Comparison of ENCODE assay signal across 8 cellular contexts in the genomic region with DNA sequence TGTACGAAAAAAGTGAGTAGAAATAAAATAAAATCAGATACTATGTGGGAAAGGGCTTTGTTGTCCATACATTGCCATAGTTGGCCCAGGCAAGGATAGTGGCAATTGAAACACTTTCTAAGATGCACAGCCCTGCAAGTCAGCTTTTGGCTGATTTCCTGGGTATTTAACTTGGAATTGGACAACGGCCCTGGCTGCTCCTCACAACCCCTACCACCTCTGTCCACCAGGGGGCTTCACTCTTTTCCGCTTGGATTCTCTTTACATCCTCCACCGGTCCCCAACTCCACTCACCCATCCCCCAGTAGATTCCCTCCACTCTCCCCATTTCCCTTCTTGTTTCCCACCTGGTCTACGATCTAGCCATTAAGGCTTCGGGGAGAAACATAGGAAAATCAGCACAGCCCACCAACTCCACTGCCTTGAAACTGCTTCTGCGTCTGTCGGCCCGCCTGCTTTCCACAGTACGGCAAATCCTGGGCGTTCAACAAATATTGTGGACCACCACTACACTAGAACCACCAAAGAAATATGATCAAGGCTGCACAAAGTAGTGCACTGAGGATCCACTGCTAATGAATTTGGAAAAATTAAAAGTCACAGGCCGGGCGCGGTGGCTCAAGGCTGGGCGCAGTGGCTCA. TPM values are rescaled to one million over a fixed set of nuclear protein-coding genes. Genes with fewer than 3 reads are reported as not detected.
A peak's percentile ranks its signal among the peaks of the same experiment; 100 is the strongest.
DNase-seq lines count a peak whose midpoint lies in the region; ATAC-seq, FAIRE-seq and TF ChIP-seq lines count a peak whose summit lies in the region.

No MANE protein-coding gene starts in this region.

- H3K9me3 ChIP-seq in GM12878 (replicated peaks; ENCODE audit: control insufficient read depth, insufficient read depth, low read length) = no peaks in the 10 kb centered on the region

- H3K4me2 ChIP-seq in GM12878 (ENCODE audit: control insufficient read depth, insufficient read depth) = no peak overlapping the region

- no peaks in the 10 kb centered on the region for H3K9me3 Mint-ChIP-seq in T-helper 1 cell treated with Interleukin-12 subunit alpha and Interleukin-12 subunit beta and Interleukin-4 antibody, amounts not matched to agents 30 μg/mL and 1 μg/mL, for 36 hours

- H3K27me3 Mint-ChIP-seq in T-helper 1 cell treated with Interleukin-12 subunit alpha and Interleukin-12 subunit beta and Interleukin-4 antibody, amounts not matched to agents 30 μg/mL and 1 μg/mL, for 36 hours (ENCODE audit: low read depth) = no peaks in the 10 kb centered on the region

- H3K27ac ChIP-seq in GM12878 (ENCODE audit: control insufficient read depth, insufficient read depth) = no peak overlapping the region

- RAD21 ChIA-PET in GM12878 (lab: Charles Lee; ENCODE audit: unreplicated experiment) = interaction anchor here (2.4 kb wide), 1 partner anchor 451 kb away, joined by 10 read pairs; no protein-coding TSS in a partner anchor

- no peaks in the 10 kb centered on the region for H3K36me3 ChIP-seq in GM12878 (ENCODE audit: control insufficient read depth in 2 of 2, insufficient read depth in 2 of 2, low read length in 1 of 2)

- 66% methylated on average over 15 of the region's 15 CpGs for WGBS in GM12878 (ENCODE audit: insufficient coverage, insufficient replicate concordance, low lambda C conversion rate, missing lambda C conversion rate)

- no peaks in the 10 kb centered on the region for H3K36me3 Mint-ChIP-seq in T-helper 1 cell treated with Interleukin-12 subunit alpha and Interleukin-12 subunit beta and Interleukin-4 antibody, amounts not matched to agents 30 μg/mL and 1 μg/mL, for 36 hours (ENCODE audit: low read depth)

- intact Hi-C loops in GM12878 (cut with micrococcal nuclease; ENCODE audit: unreplicated experiment) = loop anchor here (10.0 kb wide), 1 partner anchor 159 kb away; no protein-coding TSS in a partner anchor

- 0 out of 2 replicates have a peak, but pooled peaks have one; percentile 16 for TF ChIP-seq RAD21 in GM12878 (IDR thresholded peaks at IDR 0.05; ENCODE audit: insufficient read depth, low read depth, low read length)

- no peaks in the 10 kb centered on the region for H3K4me1 ChIP-seq in GM12878 (ENCODE audit: control insufficient read depth, insufficient read depth, low read length)

- CTCF ChIA-PET in GM12878 (lab: Yijun Ruan, JAX) = interaction anchor here (0.6 to 15.1 kb wide), 12 partner anchors 13 to 608 kb away, joined by 3 to 189 read pairs (median 4); no protein-coding TSS in a partner anchor

- H3K4me3 ChIP-seq in GM12878 = no peak overlapping the region

- DNase-seq in GM03348 (ENCODE audit: low spot score) (peak; percentile 84), M059J (ENCODE audit: low read depth) (peak; percentile 50), GM12878 (ENCODE audit: low read depth, low spot score) (no peak), islet precursor cell (peak; percentile 78), mesenteric fat pad (ENCODE audit: low spot score) (no peak)
- DNase-seq in stimulated activated CD4-positive, alpha-beta T cell treated with anti-CD3 and anti-CD28 coated beads, Interleukin-2, amount 100 ng/mL, for 48 hours = peak; percentile 59 to 61

- in situ Hi-C loops in GM12878 (cut with MboI) = loop anchor here (5.0 kb wide), 2 partner anchors 451 to 606 kb away; no protein-coding TSS in a partner anchor

- no peak for FAIRE-seq in GM12878 (lab: Jason Lieb, UNC)

- H3K79me2 ChIP-seq in GM12878 (ENCODE audit: control insufficient read depth, insufficient read depth, low read length) = no peaks in the 10 kb centered on the region

- SMC1A ChIA-PET in GM12878 (lab: Charles Lee; ENCODE audit: uncharacterized antibody, unreplicated experiment) = interaction anchor here (3.9 kb wide), 1 partner anchor 451 kb away, joined by 35 read pairs; no protein-coding TSS in a partner anchor

- no peak for TF ChIP-seq POLR2A in GM12878 (IDR thresholded peaks at IDR 0.05; ENCODE audit: low read depth, low read length)

- H3K9ac ChIP-seq in GM12878 (ENCODE audit: control insufficient read depth, insufficient read depth, low read length) = no peak overlapping the region

- peaks cover 8% of the 10 kb centered on the region for H3K4me1 Mint-ChIP-seq in T-helper 1 cell treated with Interleukin-12 subunit alpha and Interleukin-12 subunit beta and Interleukin-4 antibody, amounts not matched to agents 30 μg/mL and 1 μg/mL, for 36 hours (ENCODE audit: low read depth)

- no peaks in the 10 kb centered on the region for H4K20me1 ChIP-seq in GM12878 (ENCODE audit: control insufficient read depth, insufficient read depth)

- H3K27ac Mint-ChIP-seq in T-helper 1 cell treated with Interleukin-12 subunit alpha and Interleukin-12 subunit beta and Interleukin-4 antibody, amounts not matched to agents 30 μg/mL and 1 μg/mL, for 36 hours = peak overlapping the region; percentile 9

- peak; percentile 64 to 85 (median 81) for TF ChIP-seq CTCF in GM12878 (IDR thresholded peaks at IDR 0.05 in 2 of 3, conservative IDR thresholded peaks at IDR 0.05 in 1 of 3; ENCODE audit: control insufficient read depth in 2 of 3, extremely low read depth in 1 of 3, insufficient read depth in 1 of 3, low read depth in 3 of 3, low read length in 3 of 3)

- H3K4me3 Mint-ChIP-seq in T-helper 1 cell treated with Interleukin-12 subunit alpha and Interleukin-12 subunit beta and Interleukin-4 antibody, amounts not matched to agents 30 μg/mL and 1 μg/mL, for 36 hours = no peak overlapping the region

- BruUV-seq in GM12878 (replicated peaks; lab: Mats Ljungman, UMichigan) = no TSS peak

- TF ChIP-seq EP300 in GM12878 (IDR thresholded peaks at IDR 0.05; ENCODE audit: borderline replicate concordance in 1 of 2, control insufficient read depth in 1 of 2, low read depth in 2 of 2, low read length in 2 of 2) = no peak

- H3K27me3 ChIP-seq in GM12878 (replicated peaks in 1 of 2; ENCODE audit: control insufficient read depth in 2 of 2, insufficient read depth in 2 of 2, low read length in 1 of 2) = 0 out of 4 replicates have a peak, but pooled peaks cover 0 to 1% of the 10 kb centered on the region in 2 experiments

- ATAC-seq in GM12878 (peak; percentile 83), GM18870 (IDR thresholded peaks at IDR 0.05; ENCODE audit: unreplicated experiment) (no peak)

- no peak overlapping the region for H2AFZ ChIP-seq in GM12878 (ENCODE audit: control insufficient read depth, low read depth, low read length)

- POLR2A ChIA-PET in GM12878 (lab: Charles Lee) = no interaction called here

TF ChIP-seq in GM12878, 131 proteins besides CTCF, POLR2A, EP300 and RAD21:
- TF ChIP-seq IRF5 (IDR thresholded peaks at IDR 0.05; ENCODE audit: borderline replicate concordance) (no peak), SMC3 (IDR thresholded peaks at IDR 0.05; ENCODE audit: borderline replicate concordance, low read length) (peak; percentile 64; the same call in 1 of the 2 replicates), PAX5 (IDR thresholded peaks at IDR 0.05; ENCODE audit: borderline replicate concordance, low read depth, low read length) (0 out of 2 replicates have a peak, but pooled peaks have one; percentile 25)

RNA-seq across cellular contexts. Expression of gene GTF3A, which starts 48.6 kb away (rescaled TPM):
- 148 and 153 TPM in 2 replicates for total RNA-seq in M059J (2014; rRNA removed; shearing (Covaris generic))
- 46.3 and 49.6 TPM in 2 replicates for total RNA-seq in GM12878 (2013; cell fraction: nucleolus; rRNA removed)
- total RNA-seq in GM12878 (2014; rRNA removed) (232 TPM in 2 replicates), GM12878 (2014; rRNA removed; fragmentation: Illumina TruSeq; extraction: Trizol) (247 and 249 TPM in 2 replicates), GM12878 (2021) (192 and 201 TPM in 2 replicates), mesenteric fat pad (115 TPM)
- 91.2 TPM for polyA plus RNA-seq in GM12878 (2011; ENCODE audit: low read depth)
- polyA plus RNA-seq in GM12878 (2011; rRNA removed) (150 and 204 TPM in 2 replicates), GM12878 (2014; fragmentation: Illumina TruSeq; extraction: Trizol) (350 and 400 TPM in 2 replicates), GM12878 (2014; fragmentation: Nextera tagmentation; extraction: Ambion mirVana) (100 to 1,000 TPM in 1 of 2 experiments, 10 to 100 TPM in 1; 74.2 to 187 TPM), GM12878 (2014; rRNA removed) (183 and 199 TPM in 2 replicates), GM12878 (2016; fragmentation: Nextera tagmentation; extraction: Ambion mirVana) (100 to 1,000 TPM; 501 to 524 TPM)
- 91.1 and 113 TPM in 2 replicates for polyA plus RNA-seq in GM12878 (2011; cell fraction: cytosol; rRNA removed)
- polyA plus RNA-seq in GM12878 (2011; cell fraction: nucleus; rRNA removed) = 81.1 and 86.9 TPM in 2 replicates
- polyA plus RNA-seq in GM12878 (2012) = 94.7 and 123 TPM in 2 replicates
- 63.6 and 75.4 TPM in 2 replicates for polyA minus RNA-seq in GM12878 (2011; rRNA and poly(A)+ RNA removed)
- 36.8 and 43.0 TPM in 2 replicates for polyA minus RNA-seq in GM12878 (2011; cell fraction: cytosol; rRNA and poly(A)+ RNA removed)
- 34.5 and 66.4 TPM in 2 replicates for polyA minus RNA-seq in GM12878 (2011; cell fraction: nucleus; rRNA and poly(A)+ RNA removed)

Comparison
In these comparisons a context has a peak if more than half of its experiments do, and no peak if none do; other contexts are left out.
1. DNase-seq: peak in GM03348 (single experiment), M059J (single experiment), islet precursor cell (single experiment) and stimulated activated CD4-positive, alpha-beta T cell treated with anti-CD3 and anti-CD28 coated beads, Interleukin-2, amount 100 ng/mL, for 48 hours (2 of 2); none in GM12878 (single experiment) and mesenteric fat pad (single experiment).